8 cellular contexts compared by ENCODE assay signal in the genomic region with DNA sequence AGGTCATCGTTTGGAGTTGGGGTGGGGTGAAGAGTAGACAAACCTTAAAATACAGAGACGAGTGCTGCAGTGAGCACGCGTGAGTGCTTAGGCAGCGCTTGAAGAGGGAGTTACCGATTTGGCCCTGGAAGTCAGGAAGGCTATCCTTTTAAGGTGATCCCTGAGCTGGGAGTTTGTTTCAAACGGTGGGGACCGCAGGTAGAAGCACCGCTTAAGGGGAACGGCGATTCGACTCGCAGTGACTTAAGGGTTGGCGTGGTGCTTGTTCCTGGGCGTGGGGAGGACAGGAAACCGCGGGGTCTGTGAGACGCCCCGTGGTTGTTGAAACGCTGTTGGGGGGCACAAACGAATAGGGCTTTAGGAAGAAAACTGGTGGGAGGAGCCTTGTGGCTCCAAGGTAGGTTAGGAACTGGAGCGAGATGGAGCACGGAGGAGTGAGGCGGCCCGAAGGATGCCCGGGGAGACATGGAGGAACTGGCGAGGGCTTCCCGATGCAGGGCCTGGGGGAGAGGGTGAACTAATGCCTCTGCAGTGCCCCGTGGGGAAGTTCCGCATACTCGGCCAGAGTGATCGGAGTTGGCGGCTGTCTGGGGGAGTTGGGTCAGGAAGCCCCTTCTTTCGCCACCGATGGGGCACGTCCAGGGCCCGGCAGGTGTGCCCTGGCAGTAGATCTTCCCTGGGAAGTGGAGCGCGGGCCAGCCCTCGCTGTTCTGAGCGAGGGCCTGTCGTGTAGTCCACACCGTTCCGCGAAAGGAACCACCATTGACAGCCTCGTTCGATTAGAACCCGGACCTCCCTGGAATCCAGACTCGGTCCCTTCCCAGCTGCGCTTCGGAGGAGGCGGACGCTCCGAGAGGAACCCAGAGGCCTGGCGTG. TPM values are rescaled to one million over a fixed set of nuclear protein-coding genes. Genes with fewer than 3 reads are reported as not detected.
DNase-seq lines count a peak whose midpoint lies in the region; ATAC-seq and TF ChIP-seq lines count a peak whose summit lies in the region.

No MANE protein-coding gene starts in this region.

- peaks cover 32% of the 10 kb centered on the region for H3K4me1 Mint-ChIP-seq in neural crest cell

- no peak for TF ChIP-seq RAD21 in IMR-90 (IDR thresholded peaks at IDR 0.05; ENCODE audit: low read length)

- H3K9me1 ChIP-seq in IMR-90 (ENCODE audit: insufficient read depth, low read length): no peaks in the 10 kb centered on the region

- peak overlapping the region; percentile 9; the same call in 1 of the 3 replicates for H2BK15ac ChIP-seq in IMR-90 (ENCODE audit: low read depth, low read length)

- H3K9me3 ChIP-seq in IMR-90 (ENCODE audit: control insufficient read depth, insufficient read depth, low read length): peaks cover 2% of the 10 kb centered on the region; the same call in 1 of the 2 replicates

- no peak overlapping the region; the same call in 1 of the 2 replicates for H2BK20ac ChIP-seq in IMR-90 (ENCODE audit: low read depth, low read length)

- peak overlapping the region; percentile 51; the same call in 1 of the 2 replicates for H4K91ac ChIP-seq in IMR-90 (ENCODE audit: insufficient read depth, low read depth, low read length)

- in situ Hi-C loops in IMR-90 (cut with MboI; ENCODE audit: low sequenced_read_pairs): no loop called here

- CTCF ChIA-PET in IMR-90 (lab: Yijun Ruan, JAX): no interaction called here

- peak overlapping the region; percentile 48; the same call in 1 of the 2 replicates for H3K23ac ChIP-seq in IMR-90 (ENCODE audit: low read depth, low read length)

- no peak overlapping the region for H2BK5ac ChIP-seq in IMR-90 (ENCODE audit: low read depth, low read length, poor library complexity, severe bottlenecking)

- H3K36me3 ChIP-seq in IMR-90 (ENCODE audit: control insufficient read depth, insufficient read depth, low read length): no peaks in the 10 kb centered on the region

- peaks cover 15% of the 10 kb centered on the region for H3K9me3 Mint-ChIP-seq in neural crest cell

- H3K27ac Mint-ChIP-seq in neural crest cell (ENCODE audit: unreplicated experiment): no peak overlapping the region

- intact Hi-C loops in IMR-90 (cut with micrococcal nuclease): loop anchor here (5.0 kb wide), 2 partner anchors 43 to 193 kb away; no protein-coding TSS in a partner anchor

- H4K20me1 ChIP-seq in IMR-90 (ENCODE audit: insufficient read depth, low read length): peaks cover 22% of the 10 kb centered on the region; the same call in 1 of the 2 replicates

- H3K18ac ChIP-seq in IMR-90 (ENCODE audit: low read depth, low read length): peak overlapping the region; percentile 35; the same call in 1 of the 2 replicates

- peak overlapping the region; percentile 54; the same call in 1 of the 2 replicates for H2BK120ac ChIP-seq in IMR-90 (ENCODE audit: low read depth, low read length)

- H3K36me3 Mint-ChIP-seq in neural crest cell (ENCODE audit: low read depth): peaks cover 13% of the 10 kb centered on the region

- H2AK5ac ChIP-seq in IMR-90 (ENCODE audit: low read depth, low read length): 0 out of 2 replicates have a peak overlapping the region, but pooled peaks have one; percentile 36

- DNase-seq in COLO668 (lab: John Stamatoyannopoulos, UW; ENCODE audit: unreplicated experiment) (peak; percentile 15), IMR-90 (no peak), activated T-cell treated with anti-CD3 and anti-CD28 coated beads for 4 hours (peak; percentile 22), fibroblast of mammary gland (ENCODE audit: low read depth) (no peak), neural crest cell (ENCODE audit: low read depth, low spot score) (peak; percentile 20), DMS153 (lab: John Stamatoyannopoulos, UW) (no peak), SIG-M5 treated with dmso at 0.1 percent for 504 hours (lab: John Stamatoyannopoulos, UW; ENCODE audit: unreplicated experiment) (no peak), GOT3 (lab: John Stamatoyannopoulos, UW) (no peak)

- H3K56ac ChIP-seq in IMR-90 (ENCODE audit: extremely low read depth, insufficient read depth, low read length): no peak overlapping the region

- peaks cover 21 to 28% of the 10 kb centered on the region in 2 experiments for H3K79me1 ChIP-seq in IMR-90 (ENCODE audit: low read depth in 1 of 2, low read length in 2 of 2)

- H3K27me3 Mint-ChIP-seq in neural crest cell (ENCODE audit: low read depth): peaks cover 42% of the 10 kb centered on the region

- H3K27ac ChIP-seq in IMR-90 (ENCODE audit: insufficient read depth, low read length): peak overlapping the region; percentile 42; the same call in 1 of the 2 replicates

- POLR2A ChIA-PET in IMR-90 (lab: Charles Lee; ENCODE audit: unreplicated experiment): no interaction called here

- H3K4ac ChIP-seq in IMR-90 (ENCODE audit: low read depth, low read length): peak overlapping the region; percentile 62

- H4K5ac ChIP-seq in IMR-90 (ENCODE audit: low read depth, low read length): peak overlapping the region; percentile 86

- peak overlapping the region; percentile 92 for H2AFZ ChIP-seq in IMR-90 (replicated peaks; ENCODE audit: low read length, poor library complexity)

- H3K4me1 ChIP-seq in IMR-90 (ENCODE audit: control insufficient read depth, insufficient read depth, low read length): no peaks in the 10 kb centered on the region; the same call in 1 of the 2 replicates

- no TSS peak for BruUV-seq in IMR-90 (replicated peaks; lab: Mats Ljungman, UMichigan)

- TF ChIP-seq CTCF in IMR-90 (conservative IDR thresholded peaks at IDR 0.05; ENCODE audit: low read depth, low read length) (no peak), fibroblast of mammary gland (conservative IDR thresholded peaks at IDR 0.05; ENCODE audit: control insufficient read depth, insufficient read depth, low read depth, low read length) (no peak), neural crest cell (conservative IDR thresholded peaks at IDR 0.05) (no peak)

- dilution Hi-C loops in IMR-90 (cut with HindIII; ENCODE audit: low sequenced_read_pairs, unreplicated experiment): no loop called here

- peak overlapping the region; percentile 84 for H3K4me3 Mint-ChIP-seq in neural crest cell

- peak overlapping the region; percentile 77 for H3K4me2 ChIP-seq in IMR-90 (ENCODE audit: low read depth, low read length)

- no peak for TF ChIP-seq POLR2A in IMR-90 (IDR thresholded peaks at IDR 0.05; ENCODE audit: low read depth, low read length)

- peak overlapping the region; percentile 93 for H3K4me3 ChIP-seq in IMR-90 (ENCODE audit: insufficient read depth, low read depth, low read length)
- peak overlapping the region; percentile 42 for H3K4me3 ChIP-seq in fibroblast of mammary gland (ENCODE audit: control insufficient read depth, low read depth, low read length)

- peak overlapping the region; percentile 68; the same call in 1 of the 2 replicates for H3K14ac ChIP-seq in IMR-90 (replicated peaks; ENCODE audit: low read depth, low read length)

- peaks cover 3% of the 10 kb centered on the region for H3K27me3 ChIP-seq in IMR-90 (ENCODE audit: control insufficient read depth, insufficient read depth, low read length)

- ATAC-seq in IMR-90 (ENCODE audit: low read depth): no peak

- 15% methylated on average over 36 of the region's 55 CpGs; no CpG with 5 or more reads in 1 of the 2 experiments for WGBS in IMR-90 (ENCODE audit: extremely low coverage in 2 of 2, insufficient read length in 1 of 2), 2 experiments

- H2AK9ac ChIP-seq in IMR-90 (replicated peaks; ENCODE audit: low read depth, low read length, poor library complexity): peak overlapping the region; percentile 74

- peak overlapping the region; percentile 33 to 71; a peak in 2 of 4 replicates for H4K8ac ChIP-seq in IMR-90 (ENCODE audit: low read depth in 2 of 2, low read length in 2 of 2)

- H3K9ac ChIP-seq in IMR-90 (ENCODE audit: low read depth, low read length): peak overlapping the region; percentile 39; the same call in 1 of the 2 replicates

TF ChIP-seq in IMR-90, 13 proteins besides CTCF, POLR2A, EP300 and RAD21:
- no peak for TF ChIP-seq NFE2L2 (IDR thresholded peaks at IDR 0.05; ENCODE audit: low read depth, low read length)
- TF ChIP-seq RCOR1 (IDR thresholded peaks at IDR 0.05; ENCODE audit: insufficient replicate concordance, low read length): no peak
- TF ChIP-seq MAFK (IDR thresholded peaks at IDR 0.05; ENCODE audit: low read depth, low read length): no peak
- no peak for TF ChIP-seq CEBPB (IDR thresholded peaks at IDR 0.05; ENCODE audit: low read depth, low read length)
- TF ChIP-seq RFX5 (IDR thresholded peaks at IDR 0.05; ENCODE audit: low read depth, low read length): no peak
- no peak for TF ChIP-seq FOS (IDR thresholded peaks at IDR 0.05; ENCODE audit: low read depth, low read length)
- TF ChIP-seq, protein P1, sequence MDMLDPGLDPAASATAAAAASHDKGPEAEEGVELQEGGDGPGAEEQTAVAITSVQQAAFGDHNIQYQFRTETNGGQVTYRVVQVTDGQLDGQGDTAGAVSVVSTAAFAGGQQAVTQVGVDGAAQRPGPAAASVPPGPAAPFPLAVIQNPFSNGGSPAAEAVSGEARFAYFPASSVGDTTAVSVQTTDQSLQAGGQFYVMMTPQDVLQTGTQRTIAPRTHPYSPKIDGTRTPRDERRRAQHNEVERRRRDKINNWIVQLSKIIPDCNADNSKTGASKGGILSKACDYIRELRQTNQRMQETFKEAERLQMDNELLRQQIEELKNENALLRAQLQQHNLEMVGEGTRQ (IDR thresholded peaks at IDR 0.05; ENCODE audit: low read depth, low read length): no peak

RNA-seq across cellular contexts. Expression of gene CDYL, which starts 1.3 kb away (rescaled TPM):
- total RNA-seq in IMR-90 (2012; rRNA removed) (72.2 and 92.1 TPM in 2 replicates), neural crest cell (54.2 and 60.6 TPM in 2 replicates)
- 14.2 and 15.3 TPM in 2 replicates for polyA plus RNA-seq in IMR-90 (2012; rRNA removed)
- 8.3 and 11.6 TPM in 2 replicates for polyA plus RNA-seq in IMR-90 (2012; cell fraction: cytosol; rRNA removed)
- polyA plus RNA-seq in IMR-90 (2012; cell fraction: nucleus; rRNA removed; ENCODE audit: low replicate concordance): 6.4 and 14.9 TPM in 2 replicates

Comparison
In these comparisons a context has a peak if more than half of its experiments do, and no peak if none do; other contexts are left out.
1. DNase-seq: peak in COLO668 (single experiment), activated T-cell treated with anti-CD3 and anti-CD28 coated beads for 4 hours (single experiment) and neural crest cell (single experiment); none in IMR-90 (single experiment), fibroblast of mammary gland (single experiment), DMS153 (single experiment), SIG-M5 treated with dmso at 0.1 percent for 504 hours (single experiment) and GOT3 (single experiment).